Comparison of ENCODE assay signal across 8 cellular contexts in the genomic region with DNA sequence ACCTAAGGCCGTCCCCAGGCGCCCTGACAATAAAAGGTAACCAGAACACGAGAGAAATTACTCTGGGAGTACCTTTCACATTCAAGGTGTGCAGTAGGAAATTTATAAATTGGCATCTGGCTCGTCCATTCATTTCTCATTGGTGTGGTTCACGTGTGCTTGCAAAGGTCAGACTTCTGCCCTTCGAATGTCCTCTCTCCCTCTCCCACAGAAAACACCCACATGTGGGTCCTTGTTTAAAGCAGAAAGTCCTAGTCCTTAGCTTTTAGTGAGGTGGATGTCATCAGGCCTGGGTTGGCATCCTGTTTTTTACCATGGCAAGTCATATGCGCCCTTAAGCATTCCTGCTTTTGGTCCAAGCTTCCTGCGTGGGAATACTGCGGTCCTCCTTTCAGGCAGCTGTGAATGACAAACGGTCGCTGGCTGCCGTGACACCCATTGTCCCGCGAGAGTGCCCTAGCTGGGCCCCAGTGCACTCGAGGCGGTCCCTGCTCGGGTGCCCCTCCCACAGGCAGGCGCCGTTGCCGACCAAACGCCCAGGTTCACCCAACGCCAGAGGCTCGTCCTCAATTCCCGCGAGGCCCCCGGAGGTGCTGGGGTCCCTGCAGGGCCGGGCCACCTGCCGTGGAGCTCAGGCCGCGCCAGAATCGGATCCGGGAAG. TPM values are rescaled to one million over a fixed set of nuclear protein-coding genes. Genes with fewer than 3 reads are reported as not detected.
DNase-seq lines count a peak whose midpoint lies in the region; ATAC-seq lines count a peak whose summit lies in the region.

TSS of gene NUDT19 (plus strand) at position 531 of the 661 bp plus-strand sequence. CDS start 140 bp downstream, outside the sequence.

- ATAC-seq in GM19468 (IDR thresholded peaks at IDR 0.05; ENCODE audit: extremely low read depth, unreplicated experiment) = peak; percentile 71

- DNase-seq in COLO829 (ENCODE audit: low spot score) = peak; percentile 50
- DNase-seq in HS-27A (ENCODE audit: low read depth) = peak; percentile 88
- peak; percentile 68 to 74 for DNase-seq in NOMO-1 (lab: John Stamatoyannopoulos, UW; ENCODE audit: unreplicated experiment in 2 of 2)
- DNase-seq in activated CD8-positive, alpha-beta memory T cell treated with anti-CD3 and anti-CD28 coated beads for 48 hours (ENCODE audit: low read depth in 2 of 3, low spot score in 2 of 3) = peak in 2 of 3 experiments; percentile 42 to 65
- peak; percentile 86 for DNase-seq in midbrain (lab: John Stamatoyannopoulos, UW)
- peak; percentile 67 to 77 for DNase-seq in stimulated activated CD8-positive, alpha-beta memory T cell treated with anti-CD3 and anti-CD28 coated beads, Interleukin-2, amount 100 ng/mL, for 48 hours (ENCODE audit: low read depth in 2 of 2)

- in situ Hi-C loops in endometrial microvascular endothelial cells (cut with HindIII; ENCODE audit: inconsistent ontology term, low pct_unique_long_range_greater_than_20kb, low sequenced_read_pairs) = no loop called here

RNA-seq across cellular contexts. Expression of gene NUDT19, which starts in this region (rescaled TPM):
- total RNA-seq in endometrial microvascular endothelial cells (ENCODE audit: inconsistent ontology term) = 20.3 TPM

Comparison
In these comparisons a context has a peak if more than half of its experiments do, and no peak if none do; other contexts are left out.
1. Peak in every context shown above with its lines: DNase-seq and ATAC-seq.